Comparison of ENCODE assay signal across 8 cellular contexts in the genomic region with DNA sequence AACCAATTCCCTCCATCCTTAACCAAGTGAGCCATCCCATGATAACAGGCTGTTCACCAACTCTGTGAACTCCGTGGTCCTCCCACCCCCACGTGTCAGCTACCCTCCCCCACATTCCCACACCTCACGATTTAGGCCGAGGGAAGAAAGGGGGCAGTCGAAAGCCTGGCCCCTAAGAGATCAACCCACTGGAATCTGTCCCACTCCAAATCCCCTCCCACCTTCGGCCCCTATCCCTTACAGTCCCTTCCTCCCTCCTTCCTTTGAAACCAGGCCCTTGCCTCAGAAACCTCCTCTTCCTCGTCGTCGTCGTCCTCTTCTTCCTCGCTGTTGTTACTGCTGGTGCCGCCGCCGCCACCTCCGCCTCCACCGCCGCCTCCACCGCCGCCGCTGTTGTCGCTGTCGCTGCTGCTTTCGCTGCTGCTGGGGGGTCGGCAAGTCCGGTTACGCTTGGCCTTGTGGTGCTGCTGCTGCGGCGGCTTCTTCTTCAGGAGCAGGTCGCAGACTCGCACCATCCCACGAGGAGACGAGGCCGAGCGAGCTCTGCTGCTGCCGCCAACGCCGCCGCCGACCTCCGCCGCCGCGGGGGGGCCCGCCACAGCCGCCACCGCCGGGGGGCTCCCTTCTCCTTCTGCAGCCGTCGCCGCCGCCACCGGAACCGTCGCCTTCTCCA. TPM values are rescaled to one million over a fixed set of nuclear protein-coding genes. Genes with fewer than 3 reads are reported as not detected.
DNase-seq lines count a peak whose midpoint lies in the region; ATAC-seq and TF ChIP-seq lines count a peak whose summit lies in the region.

No MANE protein-coding gene starts in this region.

- TF ChIP-seq POLR2A in lower leg skin (IDR thresholded peaks at IDR 0.05) = no peak

- POLR2A ChIA-PET in RWPE1 (lab: Yijun Ruan, JAX; ENCODE audit: low non-redundant PET) = interaction anchor here (0.5 to 0.6 kb wide), 2 partner anchors 219 to 362 kb away, joined by 3 read pairs; a partner anchor contains a TSS

- TF ChIP-seq CTCF in RWPE1 (conservative IDR thresholded peaks at IDR 0.05; ENCODE audit: low read depth) = peak; percentile 25; the same call in 1 of the 2 replicates
- TF ChIP-seq CTCF in lower leg skin (IDR thresholded peaks at IDR 0.05) = no peak

- CTCF ChIA-PET in RWPE1 (lab: Yijun Ruan, JAX) = interaction anchor here (0.6 to 1.0 kb wide), 2 partner anchors 71 to 372 kb away, joined by 3 read pairs; no protein-coding TSS in a partner anchor

- peak overlapping the region; percentile 97 for H3K27ac ChIP-seq in RWPE1
- H3K27ac ChIP-seq in cingulate gyrus (ENCODE audit: low read depth, low read length) = peak overlapping the region; percentile 90
- peak overlapping the region; percentile 96 for H3K27ac ChIP-seq in substantia nigra (ENCODE audit: low read depth, low read length, poor library complexity, severe bottlenecking)

- 0 to 1% methylated on average over 36 to 52 of the region's 54 CpGs for WGBS in lower leg skin, 2 donors

- DNase-seq in Daoy (ENCODE audit: low read depth) = peak; percentile 28
- DNase-seq in RWPE1 (ENCODE audit: low spot score) = no peak
- peak in 1 of 2 donors; percentile 21 for DNase-seq in lower leg skin (ENCODE audit: low spot score in 2 of 2)
- peak in 31 of 49 donors; percentile 1 to 90 (median 50) for DNase-seq in substantia nigra (lab: John Stamatoyannopoulos, UW)
- no peak for DNase-seq in MV-4-11 (lab: John Stamatoyannopoulos, UW)

- intact Hi-C loops in lower leg skin (cut with DNase I; ENCODE audit: low total_unique reads) = no loop called here

- peak overlapping the region; percentile 98 for H3K4me3 ChIP-seq in lower leg skin (ENCODE audit: low read depth, poor library complexity, severe bottlenecking)

- ATAC-seq in GM18907 (IDR thresholded peaks at IDR 0.05; ENCODE audit: unreplicated experiment) (peak; percentile 35), HG03095 (IDR thresholded peaks at IDR 0.05; ENCODE audit: unreplicated experiment) (peak; percentile 28)

RNA-seq across cellular contexts. Expression of a gene that starts 0.5 kb away (rescaled TPM):
- total RNA-seq in Daoy (2014; rRNA removed; shearing (Covaris generic)) = 19.0 and 22.0 TPM in 2 replicates
- total RNA-seq in lower leg skin = 10 to 100 TPM; 48.0 to 64.1 (median 57.0) TPM

Comparison
In these comparisons a context has a peak if more than half of its experiments do, and no peak if none do; other contexts are left out.
1. DNase-seq: peak in Daoy (single experiment) and substantia nigra (31 of 49); none in RWPE1 (single experiment) and MV-4-11 (single experiment).
2. Peak in every context shown above with its lines, with median percentiles within 50 percentile points of each other: H3K27ac ChIP-seq.